11 cellular contexts compared by ENCODE assay signal in genomic region chr7:140214075-140214684, GRCh38. TPM values are rescaled to one million over a fixed set of nuclear protein-coding genes. Genes with fewer than 3 reads are reported as not detected.
DNase-seq lines count a peak whose midpoint lies in the region; ATAC-seq, FAIRE-seq and TF ChIP-seq lines count a peak whose summit lies in the region.
"Had no signal": no experiment of that assay in that cellular context is flagged by ENCODE, and none has a peak within 500 bp of the region (broad histone marks: within the 10 kb centered on the region; RNA-seq: fewer than 3 reads in every experiment).

No MANE protein-coding gene starts in this region.

- no peak for TF ChIP-seq POLR2A in HepG2 (IDR thresholded peaks at IDR 0.05; ENCODE audit: insufficient read depth in 1 of 2, low read depth in 2 of 2, low read length in 2 of 2)
- TF ChIP-seq POLR2A in right lobe of liver (IDR thresholded peaks at IDR 0.05) = no peak

- no peak for FAIRE-seq in HepG2 (lab: Jason Lieb, UNC)
- FAIRE-seq: D721Med had no signal

- peaks cover 74% of the 10 kb centered on the region for H3K4me1 ChIP-seq in HepG2 (ENCODE audit: insufficient read depth, low read length)
- H3K4me1 ChIP-seq in right lobe of liver = no peaks in the 10 kb centered on the region

- H3K36me3 Mint-ChIP-seq in nephron progenitor cell (ENCODE audit: low read depth) = peaks cover 7% of the 10 kb centered on the region

- peak; percentile 40; the same call in 2 of the 3 replicates for ATAC-seq in HepG2
- no peak for ATAC-seq in right lobe of liver
- no peak for ATAC-seq in HG02588 (IDR thresholded peaks at IDR 0.05; ENCODE audit: unreplicated experiment)
- ATAC-seq: HCT116 had no signal

- in situ Hi-C loops in HepG2 (cut with HindIII; ENCODE audit: extremely low pct_ligation_motif_present, low pct_unique_long_range_greater_than_20kb) = no loop called here

- H4K20me1 ChIP-seq in HepG2 (ENCODE audit: insufficient read depth, low read length) = no peaks in the 10 kb centered on the region

- H3K36me3 ChIP-seq in HepG2 (replicated peaks in 1 of 2; ENCODE audit: control insufficient read depth in 1 of 2, insufficient read depth in 2 of 2, low read length in 2 of 2) (no peaks in the 10 kb centered on the region), right lobe of liver (no peaks in the 10 kb centered on the region)

- POLR2A ChIA-PET in HepG2 (lab: Yijun Ruan, JAX) = interaction anchor here (0.9 to 1.2 kb wide), 3 partner anchors 8 to 37 kb away, joined by 3 to 8 read pairs (median 4); partner anchors contain the start of gene KDM7A

- DNase-seq in HepG2 (ENCODE audit: low spot score) (peak; percentile 42), right lobe of liver (no peak), RPMI8226 (peak; percentile 99), fibroblast of villous mesenchyme (ENCODE audit: low read depth) (peak; percentile 16), ureter (ENCODE audit: low spot score) (peak; percentile 63), nephron progenitor cell (no peak), NCI-H510A treated with DMSO at 0.1 percent for 48 hours (lab: John Stamatoyannopoulos, UW) (no peak)
- DNase-seq: activated naive CD8-positive, alpha-beta T cell treated with anti-CD3 and anti-CD28 coated beads, Interleukin-2, amount 10 ng/mL, durations not matched to agents 7 days and 5 days had no signal

- peak in 1 of 2 experiments; percentile 24; a peak in 1 of 4 replicates for TF ChIP-seq EP300 in HepG2 (IDR thresholded peaks at IDR 0.05; ENCODE audit: low read depth in 2 of 2, low read length in 2 of 2)
- no peak for TF ChIP-seq EP300 in HepG2 (CRISPR knock-in tag; IDR thresholded peaks at IDR 0.05; ENCODE audit: borderline replicate concordance)

- TF ChIP-seq CTCF in HepG2 (CRISPR knock-in tag; IDR thresholded peaks at IDR 0.05) = no peak
- no peak for TF ChIP-seq CTCF in right lobe of liver (IDR thresholded peaks at IDR 0.05)
- TF ChIP-seq CTCF in fibroblast of villous mesenchyme (IDR thresholded peaks at IDR 0.05; ENCODE audit: insufficient read depth, low read depth, low read length) = no peak
- no peak for TF ChIP-seq CTCF in nephron progenitor cell (IDR thresholded peaks at IDR 0.05)

- H3K9ac ChIP-seq in HepG2 (ENCODE audit: insufficient read depth, low read depth, low read length) = no peak overlapping the region

- H3K27ac Mint-ChIP-seq in nephron progenitor cell = no peak overlapping the region
- H3K27ac Mint-ChIP-seq: activated naive CD8-positive, alpha-beta T cell treated with anti-CD3 and anti-CD28 coated beads, Interleukin-2, amount 10 ng/mL, durations not matched to agents 7 days and 5 days had no signal

- no peak for TF ChIP-seq RAD21 in HepG2 (CRISPR knock-in tag; IDR thresholded peaks at IDR 0.05)

- H3K4me3 ChIP-seq in HepG2 (replicated peaks in 1 of 3; ENCODE audit: insufficient read depth in 1 of 3, low read depth in 2 of 3, low read length in 3 of 3) = no peak overlapping the region; a peak in 1 of 6 replicates
- H3K4me3 ChIP-seq in right lobe of liver = no peak overlapping the region
- no peak overlapping the region for H3K4me3 ChIP-seq in fibroblast of villous mesenchyme (ENCODE audit: low read depth, low read length)

- H3K4me3 Mint-ChIP-seq in nephron progenitor cell = no peak overlapping the region
- H3K4me3 Mint-ChIP-seq: activated naive CD8-positive, alpha-beta T cell treated with anti-CD3 and anti-CD28 coated beads, Interleukin-2, amount 10 ng/mL, durations not matched to agents 7 days and 5 days had no signal

- H3K9me3 ChIP-seq in HepG2 (ENCODE audit: low read length) (no peaks in the 10 kb centered on the region), right lobe of liver (no peaks in the 10 kb centered on the region)

- H3K27me3 Mint-ChIP-seq in nephron progenitor cell (ENCODE audit: low read depth, poor library complexity) = peaks cover 9% of the 10 kb centered on the region

- H3K4me1 Mint-ChIP-seq in nephron progenitor cell = peaks cover 18% of the 10 kb centered on the region

- H3K27ac ChIP-seq in HepG2 (ENCODE audit: extremely low read length, insufficient read depth, low read length) (no peak overlapping the region), right lobe of liver (no peak overlapping the region)

- H3K79me2 ChIP-seq in HepG2 (ENCODE audit: insufficient read depth, low read length) = no peaks in the 10 kb centered on the region

- CTCF ChIA-PET in HepG2 (lab: Yijun Ruan, JAX; ENCODE audit: low intra/inter-chr PET ratio, low total read pairs) = no interaction called here

- H3K4me2 ChIP-seq in HepG2 (ENCODE audit: low read depth, low read length) = peak overlapping the region; percentile 30

- H2AFZ ChIP-seq in HepG2 (ENCODE audit: low read length) = no peak overlapping the region

- no TSS peak for BruUV-seq in HepG2 (replicated peaks; lab: Mats Ljungman, UMichigan)

- peaks cover 25% of the 10 kb centered on the region for H3K9me3 Mint-ChIP-seq in nephron progenitor cell

- WGBS in HepG2 (ENCODE audit: low lambda C conversion rate) = 48% methylated on average over 3 of the region's 3 CpGs
- 63% methylated on average over 2 of the region's 3 CpGs for WGBS in right lobe of liver (ENCODE audit: insufficient coverage, low coverage, low lambda C conversion rate, missing lambda C conversion rate)

- intact Hi-C loops in HepG2 (cut with micrococcal nuclease; ENCODE audit: unreplicated experiment) = no loop called here
- intact Hi-C loops in right lobe of liver (cut with DNase I) = no loop called here

- H3K27me3 ChIP-seq in HepG2 (ENCODE audit: control insufficient read depth in 1 of 2, insufficient read depth in 2 of 2, low read length in 2 of 2) = peaks cover 0 to 6% of the 10 kb centered on the region in 2 experiments; a peak in 1 of 5 replicates
- H3K27me3 ChIP-seq in right lobe of liver = no peaks in the 10 kb centered on the region

TF ChIP-seq in HepG2, 621 proteins besides CTCF, POLR2A, EP300 and RAD21 (continues in another document):
- TF ChIP-seq ZBTB7B (CRISPR knock-in tag; IDR thresholded peaks at IDR 0.05) = no peak
- peak; percentile 41; the same call in 1 of the 2 replicates for TF ChIP-seq SAP130 (CRISPR knock-in tag; IDR thresholded peaks at IDR 0.05; ENCODE audit: low read depth)
- peak; percentile 78 for TF ChIP-seq TFAP4 (IDR thresholded peaks at IDR 0.05; ENCODE audit: borderline replicate concordance, low read depth)
- no peak for TF ChIP-seq PCBP1 (IDR thresholded peaks at IDR 0.05; ENCODE audit: borderline replicate concordance, low read depth, low read length)
- TF ChIP-seq TCF7 (IDR thresholded peaks at IDR 0.05; ENCODE audit: low read depth) = peak; percentile 16; the same call in 1 of the 2 replicates
- peak; percentile 15 to 45; a peak in 2 of 4 replicates for TF ChIP-seq MAFK (conservative IDR thresholded peaks at IDR 0.05 in 1 of 2, IDR thresholded peaks at IDR 0.05 in 1 of 2; ENCODE audit: low read length in 2 of 2)

RNA-seq across cellular contexts. Expression of gene KDM7A, which starts 37.4 kb away (rescaled TPM):
- 10.8 and 15.0 TPM in 2 replicates for total RNA-seq in HepG2 (2016; rRNA removed; fragmentation: Illumina TruSeq; extraction: Trizol)
- 1.8 and 2.0 TPM in 2 replicates for total RNA-seq in HepG2 (2016; cell fraction: cytosol; rRNA removed; fragmentation: Illumina TruSeq; extraction: Trizol; ENCODE audit: low read depth)
- 10.8 and 15.2 TPM in 2 replicates for total RNA-seq in HepG2 (2016; cell fraction: insoluble cytoplasmic fraction; rRNA removed; fragmentation: Illumina TruSeq; extraction: Trizol)
- total RNA-seq in HepG2 (2016; cell fraction: membrane; rRNA removed; fragmentation: Illumina TruSeq; extraction: Trizol) = 3.6 and 4.1 TPM in 2 replicates
- total RNA-seq in HepG2 (2016; cell fraction: nucleus; rRNA removed; fragmentation: Illumina TruSeq; extraction: Trizol) = 20.9 and 24.0 TPM in 2 replicates
- polyA plus RNA-seq in HepG2 (2011; rRNA removed) = 15.7 and 16.8 TPM in 2 replicates
- 8.4 and 9.9 TPM in 2 replicates for polyA plus RNA-seq in HepG2 (2011; cell fraction: cytosol; rRNA removed)
- polyA plus RNA-seq in HepG2 (2011; cell fraction: nucleus; rRNA removed) = 61.8 and 62.8 TPM in 2 replicates
- polyA plus RNA-seq in HepG2 (2012) = 16.1 and 18.5 TPM in 2 replicates
- polyA plus RNA-seq in HepG2 (2016; cell fraction: cytosol; fragmentation: Illumina TruSeq; extraction: Trizol; ENCODE audit: low read depth) = 0.14 and 0.46 TPM in 2 replicates
- polyA plus RNA-seq in HepG2 (2016; cell fraction: insoluble cytoplasmic fraction; fragmentation: Illumina TruSeq; extraction: Trizol; ENCODE audit: low read depth) = 7.0 and 7.1 TPM in 2 replicates
- polyA plus RNA-seq in HepG2 (2016; cell fraction: membrane; fragmentation: Illumina TruSeq; extraction: Trizol; ENCODE audit: low read depth) = 1.5 and 1.6 TPM in 2 replicates
- polyA plus RNA-seq in HepG2 (2016; cell fraction: nucleus; fragmentation: Illumina TruSeq; extraction: Trizol; ENCODE audit: insufficient read depth, low read depth) = 19.4 and 21.7 TPM in 2 replicates
- 4.4 and 44.0 TPM in 2 replicates for polyA minus RNA-seq in HepG2 (2011; rRNA and poly(A)+ RNA removed; ENCODE audit: low replicate concordance)
- polyA minus RNA-seq in HepG2 (2011; cell fraction: cytosol; rRNA and poly(A)+ RNA removed) = 30.4 and 36.9 TPM in 2 replicates
- polyA minus RNA-seq in HepG2 (2011; cell fraction: nucleus; rRNA and poly(A)+ RNA removed) = 140 TPM in 2 replicates
- total RNA-seq in right lobe of liver = 10 to 100 TPM in 1 of 6 experiments, 1 to 10 TPM in 5; 3.7 to 10.7 (median 6.8) TPM
- 3.9 and 4.5 TPM in 2 replicates for total RNA-seq in fibroblast of villous mesenchyme
- 17.7 TPM for total RNA-seq in ureter

Comparison
In these comparisons a context has a peak if more than half of its experiments do, and no peak if none do; other contexts are left out.
1. DNase-seq: peak in HepG2 (single experiment), RPMI8226 (single experiment), fibroblast of villous mesenchyme (single experiment) and ureter (single experiment); none in right lobe of liver (0 of 3), nephron progenitor cell (single experiment) and NCI-H510A treated with DMSO at 0.1 percent for 48 hours (single experiment).